Comparison of ENCODE assay signal across 8 cellular contexts in genomic region chr18:13137939-13138821, GRCh38.
DNase-seq lines count a peak whose midpoint lies in the region.

No MANE protein-coding gene starts in this region.

- H3K9me3 ChIP-seq in HAP-1: no peaks in the 10 kb centered on the region

- H3K27me3 ChIP-seq in HAP-1 (ENCODE audit: low read depth): no peaks in the 10 kb centered on the region

- peaks cover 24% of the 10 kb centered on the region for H3K4me1 ChIP-seq in HAP-1

- DNase-seq in GF-D8 (lab: John Stamatoyannopoulos, UW) (peak; percentile 100), HAP-1 (ENCODE audit: low spot score in 2 of 2) (peak; percentile 47 to 61), NCI-H2196 treated with DMSO at 0.1 percent for 48 hours (lab: John Stamatoyannopoulos, UW; ENCODE audit: unreplicated experiment) (peak; percentile 96), germinal center (ENCODE audit: low spot score) (peak; percentile 75), renal cortical epithelial cell (ENCODE audit: low read depth) (peak; percentile 44), NK-92 (lab: John Stamatoyannopoulos, UW; ENCODE audit: unreplicated experiment) (no peak), kidney glomerular epithelial cell (lab: John Stamatoyannopoulos, UW) (no peak)
- DNase-seq in activated T-cell treated with anti-CD3 and anti-CD28 coated beads, Interleukin-2, amount 50 U/mL, for 1 hour: peak; percentile 49

- no peaks in the 10 kb centered on the region for H3K36me3 ChIP-seq in HAP-1 (replicated peaks)

- peak overlapping the region; percentile 27 for H3K4me3 ChIP-seq in HAP-1

- in situ Hi-C loops in HAP-1 (cut with MboI; ENCODE audit: low sequenced_read_pairs): no loop called here

Comparison
In these comparisons a context has a peak if more than half of its experiments do, and no peak if none do; other contexts are left out.
1. DNase-seq: peak in GF-D8 (single experiment), HAP-1 (2 of 2), NCI-H2196 treated with DMSO at 0.1 percent for 48 hours (single experiment), activated T-cell treated with anti-CD3 and anti-CD28 coated beads, Interleukin-2, amount 50 U/mL, for 1 hour (single experiment), germinal center (single experiment) and renal cortical epithelial cell (single experiment); none in NK-92 (single experiment) and kidney glomerular epithelial cell (single experiment).